7 cellular contexts compared by ENCODE assay signal in the genomic region with DNA sequence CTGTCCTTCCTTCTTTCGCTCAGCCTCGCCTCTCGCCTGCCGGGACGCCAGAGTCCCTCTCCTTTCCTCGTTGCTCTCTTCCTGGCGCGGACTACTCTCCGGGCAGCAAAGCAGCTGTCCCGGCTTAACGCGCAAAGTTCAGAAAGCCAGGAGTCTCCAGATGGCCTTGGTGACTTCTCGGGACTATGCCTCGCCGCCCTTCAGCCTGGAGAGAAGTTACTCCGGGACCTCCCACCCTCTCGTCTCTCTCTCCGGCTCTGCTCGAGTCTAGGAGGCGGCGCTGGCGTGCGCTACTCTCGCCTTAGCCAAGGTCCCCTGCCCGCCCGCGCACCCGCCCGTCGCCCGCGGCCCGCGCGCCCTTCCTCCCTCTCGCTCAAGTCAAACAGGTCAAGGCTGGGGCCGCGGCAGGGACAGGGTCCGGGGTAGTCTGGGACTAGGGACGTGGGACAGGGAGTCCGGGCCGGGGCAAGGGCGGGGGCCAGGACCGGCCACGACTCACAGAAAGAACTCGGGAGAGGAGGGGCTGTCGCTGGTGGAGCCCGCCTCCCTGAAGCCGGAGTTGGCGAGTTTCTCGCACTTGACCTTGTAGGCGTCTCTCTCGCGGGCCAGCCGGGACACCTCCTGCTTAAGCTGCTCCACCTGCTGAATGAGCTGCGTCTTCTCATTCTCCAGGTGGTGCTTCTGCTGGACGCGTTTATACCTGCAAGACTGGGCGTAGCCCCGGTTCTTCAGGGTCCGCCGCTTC. TPM values are rescaled to one million over a fixed set of nuclear protein-coding genes. Genes with fewer than 3 reads are reported as not detected.
A peak's percentile ranks its signal among the peaks of the same experiment; 100 is the strongest.
DNase-seq lines count a peak whose midpoint lies in the region; ATAC-seq, FAIRE-seq and TF ChIP-seq lines count a peak whose summit lies in the region.

No MANE protein-coding gene starts in this region.

- H3K9me3 Mint-ChIP-seq in stimulated activated memory B cell treated with anti-CD40 and anti-IgM and Interleukin-4, amounts not matched to agents 10 μg/mL and 1 μg/mL and 100 μg/mL, for 72 hours, result no peaks in the 10 kb centered on the region

- peaks cover 28% of the 10 kb centered on the region for H3K27me3 ChIP-seq in mammary epithelial cell (ENCODE audit: insufficient read depth, low read length)
- H3K27me3 ChIP-seq in keratinocyte (ENCODE audit: control insufficient read depth, extremely low read depth, insufficient read depth, low read length), result peaks cover 25% of the 10 kb centered on the region

- H3K9me1 ChIP-seq in keratinocyte (ENCODE audit: control insufficient read depth, extremely low read depth, insufficient read depth, low read length), result peaks cover 2% of the 10 kb centered on the region

- H3K36me3 ChIP-seq in mammary epithelial cell (ENCODE audit: insufficient read depth, low read length) (no peaks in the 10 kb centered on the region), keratinocyte (ENCODE audit: control insufficient read depth in 2 of 2, extremely low read depth in 1 of 2, insufficient read depth in 2 of 2, low read length in 2 of 2) (no peaks in the 10 kb centered on the region)

- dilution Hi-C loops in mammary epithelial cell (cut with HindIII; ENCODE audit: low sequenced_read_pairs), result no loop called here
- dilution Hi-C loops in keratinocyte (cut with MboI; ENCODE audit: extremely low pct_ligation_motif_present, low sequenced_read_pairs), result no loop called here

- no peak for TF ChIP-seq POLR2A in GM12891 (IDR thresholded peaks at IDR 0.05; ENCODE audit: low read depth, low read length)

- peak overlapping the region; percentile 23 to 67 (median 40) for H3K4me3 ChIP-seq in mammary epithelial cell (replicated peaks in 1 of 3; ENCODE audit: insufficient read depth in 1 of 3, low read depth in 2 of 3, low read length in 3 of 3)
- peak overlapping the region; percentile 60 to 69 (median 67) for H3K4me3 ChIP-seq in keratinocyte (ENCODE audit: control insufficient read depth in 2 of 3, extremely low read depth in 1 of 3, insufficient read depth in 2 of 3, low read depth in 1 of 3, low read length in 3 of 3)

- peaks cover 90% of the 10 kb centered on the region for H3K27me3 Mint-ChIP-seq in stimulated activated memory B cell treated with anti-CD40 and anti-IgM and Interleukin-4, amounts not matched to agents 10 μg/mL and 1 μg/mL and 100 μg/mL, for 72 hours

- H3K4me2 ChIP-seq in mammary epithelial cell (ENCODE audit: insufficient read depth, low read depth, low read length) (peak overlapping the region; percentile 100), keratinocyte (ENCODE audit: control insufficient read depth, extremely low read depth, insufficient read depth, low read depth, low read length) (peak overlapping the region; percentile 94)

- peaks cover 47% of the 10 kb centered on the region for H3K4me1 Mint-ChIP-seq in stimulated activated memory B cell treated with anti-CD40 and anti-IgM and Interleukin-4, amounts not matched to agents 10 μg/mL and 1 μg/mL and 100 μg/mL, for 72 hours

- no peak overlapping the region for H3K27ac ChIP-seq in mammary epithelial cell (ENCODE audit: insufficient read depth, low read depth, low read length)
- no peak overlapping the region for H3K27ac ChIP-seq in keratinocyte (ENCODE audit: control insufficient read depth, insufficient read depth, low read length)

- in situ Hi-C loops in mammary epithelial cell (cut with MboI; ENCODE audit: low sequenced_read_pairs in 2 of 2), result loop anchor here (25.0 kb wide), 2 partner anchors 800 to 1425 kb away; no protein-coding TSS in a partner anchor

- H3K27ac Mint-ChIP-seq in stimulated activated memory B cell treated with anti-CD40 and anti-IgM and Interleukin-4, amounts not matched to agents 10 μg/mL and 1 μg/mL and 100 μg/mL, for 72 hours, result no peak overlapping the region

- ATAC-seq in stimulated activated memory B cell treated with anti-CD40 and anti-IgM and Interleukin-4, amounts not matched to agents 10 μg/mL and 1 μg/mL and 100 μg/mL, for 72 hours, result no peak

- FAIRE-seq in keratinocyte (lab: Jason Lieb, UNC) (no peak), GM12891 (lab: Jason Lieb, UNC) (no peak)

- no peaks in the 10 kb centered on the region for H3K9me3 ChIP-seq in mammary epithelial cell (replicated peaks; ENCODE audit: insufficient read depth, low read length)
- no peaks in the 10 kb centered on the region for H3K9me3 ChIP-seq in keratinocyte (ENCODE audit: control insufficient read depth, low read depth, low read length)

- 5% methylated on average over 22 of the region's 62 CpGs for WGBS in mammary epithelial cell (ENCODE audit: low coverage, missing lambda C conversion rate)

- peak overlapping the region; percentile 45 for H3K4me3 Mint-ChIP-seq in stimulated activated memory B cell treated with anti-CD40 and anti-IgM and Interleukin-4, amounts not matched to agents 10 μg/mL and 1 μg/mL and 100 μg/mL, for 72 hours

- no peaks in the 10 kb centered on the region for H3K36me3 Mint-ChIP-seq in stimulated activated memory B cell treated with anti-CD40 and anti-IgM and Interleukin-4, amounts not matched to agents 10 μg/mL and 1 μg/mL and 100 μg/mL, for 72 hours

- H4K20me1 ChIP-seq in mammary epithelial cell (ENCODE audit: insufficient read depth, low read length), result no peaks in the 10 kb centered on the region
- H4K20me1 ChIP-seq in keratinocyte (ENCODE audit: control insufficient read depth, extremely low read depth, insufficient read depth, low read length), result no peaks in the 10 kb centered on the region

- no TSS peak for BruUV-seq in mammary epithelial cell (replicated peaks; lab: Mats Ljungman, UMichigan)

- H3K79me2 ChIP-seq in mammary epithelial cell (ENCODE audit: insufficient read depth, low read length) (no peaks in the 10 kb centered on the region), keratinocyte (ENCODE audit: control insufficient read depth, insufficient read depth, low read length) (no peaks in the 10 kb centered on the region)

- H3K4me1 ChIP-seq in mammary epithelial cell (ENCODE audit: insufficient read depth, low read length), result peaks cover 29% of the 10 kb centered on the region
- H3K4me1 ChIP-seq in keratinocyte (ENCODE audit: control insufficient read depth, extremely low read depth, insufficient read depth, low read length), result peaks cover 8% of the 10 kb centered on the region

- peak; percentile 48 for DNase-seq in HuH-7.5 (ENCODE audit: low spot score)
- DNase-seq in mammary epithelial cell, result peak; percentile 47
- no peak for DNase-seq in keratinocyte (ENCODE audit: low read depth, low spot score)
- DNase-seq in A172 (ENCODE audit: low spot score), result no peak
- no peak for DNase-seq in GM12891 (ENCODE audit: insufficient read length, low spot score)
- no peak for DNase-seq in stimulated activated naive CD4-positive, alpha-beta T cell treated with Interleukin-2 at 50 U/mL for 16 hours (lab: John Stamatoyannopoulos, UW)

- intact Hi-C loops in mammary epithelial cell (cut with micrococcal nuclease), result loop anchor here (10.0 kb wide), 2 partner anchors 123 to 153 kb away; no protein-coding TSS in a partner anchor

- peak in 1 of 2 donors; percentile 34 for TF ChIP-seq CTCF in mammary epithelial cell (conservative IDR thresholded peaks at IDR 0.05 in 1 of 2, IDR thresholded peaks at IDR 0.05 in 1 of 2; ENCODE audit: extremely low read depth in 1 of 2, insufficient read depth in 1 of 2, low read depth in 1 of 2, low read length in 2 of 2)
- peak in 1 of 3 experiments; percentile 7 for TF ChIP-seq CTCF in keratinocyte (optimal IDR thresholded peaks at IDR 0.05 in 1 of 3, IDR thresholded peaks at IDR 0.05 in 1 of 3, conservative IDR thresholded peaks at IDR 0.05 in 1 of 3; ENCODE audit: extremely low read depth in 1 of 3, insufficient read depth in 2 of 3, low read length in 3 of 3)

- H2AFZ ChIP-seq in mammary epithelial cell (ENCODE audit: low read depth, low read length) (no peak overlapping the region), keratinocyte (ENCODE audit: control insufficient read depth, low read length) (peak overlapping the region; percentile 64)

- CTCF ChIA-PET in mammary epithelial cell (lab: Charles Lee; ENCODE audit: low non-redundant PET), result no interaction called here

- H3K9ac ChIP-seq in mammary epithelial cell (ENCODE audit: insufficient read depth, low read length) (no peak overlapping the region), keratinocyte (ENCODE audit: control insufficient read depth, extremely low read depth, insufficient read depth, low read length) (peak overlapping the region; percentile 33)

TF ChIP-seq in GM12891, 5 proteins besides CTCF, POLR2A, EP300 and RAD21:
- no peak for TF ChIP-seq TAF1 (IDR thresholded peaks at IDR 0.05; ENCODE audit: low read depth, low read length)
- TF ChIP-seq POLR2AphosphoS5 (IDR thresholded peaks at IDR 0.05; ENCODE audit: low read depth, low read length), result no peak
- no peak for TF ChIP-seq POU2F2 (IDR thresholded peaks at IDR 0.05; ENCODE audit: low read depth, low read length)
- TF ChIP-seq PAX5 (IDR thresholded peaks at IDR 0.05; ENCODE audit: insufficient read depth, low read length, severe bottlenecking), result no peak
- TF ChIP-seq SPI1 (IDR thresholded peaks at IDR 0.05; ENCODE audit: low read depth, low read length), result no peak

RNA-seq across cellular contexts. Expression of a gene that starts 1.5 kb away (rescaled TPM):
- total RNA-seq in mammary epithelial cell, result 1 to 10 TPM in 1 of 2 donors, under 1 TPM in 1; 0.47 to 6.5 TPM
- polyA plus RNA-seq in mammary epithelial cell (0.16 TPM), keratinocyte (0.70 to 3.9 TPM (median 1.7 TPM) in 3 replicates)
- polyA minus RNA-seq in mammary epithelial cell (not detected), keratinocyte (0.85 to 3.0 TPM (median 1.5 TPM) in 3 replicates)
- polyA plus RNA-seq in keratinocyte (2011; ENCODE audit: low read depth), result 12.1 TPM
- polyA plus RNA-seq in keratinocyte (2011; cell fraction: cytosol; rRNA removed), result 2.1 and 2.4 TPM in 2 replicates
- 6.7 and 7.5 TPM in 2 replicates for polyA plus RNA-seq in keratinocyte (2011; cell fraction: nucleus; rRNA removed)
- 1.3 and 16.8 TPM in 2 replicates for polyA plus RNA-seq in keratinocyte (2012; ENCODE audit: low replicate concordance)
- polyA minus RNA-seq in keratinocyte (2011; cell fraction: cytosol; rRNA and poly(A)+ RNA removed), result 4.0 TPM
- 6.1 and 6.8 TPM in 2 replicates for polyA minus RNA-seq in keratinocyte (2011; cell fraction: nucleus; rRNA and poly(A)+ RNA removed)
- 0.36 and 0.62 TPM in 2 replicates for total RNA-seq in A172 (2014; rRNA removed; shearing (Covaris generic))
- polyA plus RNA-seq in GM12891 (2012; ENCODE audit: low read depth, missing spikeins), result not detected

Comparison
In these comparisons a context has a peak if more than half of its experiments do, and no peak if none do; other contexts are left out.
1. DNase-seq: peak in HuH-7.5 (single experiment) and mammary epithelial cell (single experiment); none in keratinocyte (single experiment), A172 (single experiment), GM12891 (single experiment) and stimulated activated naive CD4-positive, alpha-beta T cell treated with Interleukin-2 at 50 U/mL for 16 hours (single experiment).